In genomic region chr12:93380480-93381121, GRCh38 we compare ENCODE assay signal across 8 cellular contexts. TPM values are rescaled to one million over a fixed set of nuclear protein-coding genes. Genes with fewer than 3 reads are reported as not detected.
DNase-seq lines count a peak whose midpoint lies in the region; ATAC-seq, FAIRE-seq and TF ChIP-seq lines count a peak whose summit lies in the region.

No MANE protein-coding gene starts in this region.

- no peak for FAIRE-seq in endothelial cell of umbilical vein (lab: Jason Lieb, UNC)

- H3K9me3 Mint-ChIP-seq in progenitor cell of endocrine pancreas (ENCODE audit: low read depth) = no peaks in the 10 kb centered on the region

- DNase-seq in AG04449 (ENCODE audit: low read depth, low spot score) = no peak
- peak; percentile 21 for DNase-seq in RPMI8226
- peak; percentile 73 for DNase-seq in endothelial cell of umbilical vein (ENCODE audit: low read depth, low spot score)
- no peak for DNase-seq in progenitor cell of endocrine pancreas (ENCODE audit: low spot score, unreplicated experiment)
- no peak for DNase-seq in stimulated activated CD4-positive, alpha-beta T cell treated with anti-CD3 and anti-CD28 coated beads, Interleukin-4, amount 100 ng/mL, for 1 hour
- no peak for DNase-seq in COLO668 (lab: John Stamatoyannopoulos, UW; ENCODE audit: unreplicated experiment)

- H2AFZ ChIP-seq in endothelial cell of umbilical vein (ENCODE audit: low read depth, low read length) = no peak overlapping the region

- H3K4me1 ChIP-seq in endothelial cell of umbilical vein (ENCODE audit: control insufficient read depth, extremely low read depth, insufficient read depth, low read length) = peaks cover 31% of the 10 kb centered on the region

- no peaks in the 10 kb centered on the region for H3K9me3 ChIP-seq in endothelial cell of umbilical vein (replicated peaks; ENCODE audit: control insufficient read depth, insufficient read depth, low read length)

- ATAC-seq in GM18519 (IDR thresholded peaks at IDR 0.05; ENCODE audit: low FRiP score, unreplicated experiment) = no peak

- peak overlapping the region; percentile 91 for H3K4me2 ChIP-seq in endothelial cell of umbilical vein (ENCODE audit: insufficient read depth, low read length)

- H3K4me3 Mint-ChIP-seq in progenitor cell of endocrine pancreas (ENCODE audit: low read depth) = peak overlapping the region; percentile 100

- H3K36me3 Mint-ChIP-seq in progenitor cell of endocrine pancreas (ENCODE audit: insufficient read depth) = peaks cover 7% of the 10 kb centered on the region

- no peaks in the 10 kb centered on the region for H3K27me3 Mint-ChIP-seq in progenitor cell of endocrine pancreas

- H3K27me3 ChIP-seq in endothelial cell of umbilical vein (ENCODE audit: control insufficient read depth in 2 of 2, insufficient read depth in 2 of 2, low read length in 2 of 2) = no peaks in the 10 kb centered on the region

- H3K9ac ChIP-seq in endothelial cell of umbilical vein (replicated peaks; ENCODE audit: extremely low read depth, insufficient read depth, low read length) = peak overlapping the region; percentile 96

- H3K9me1 ChIP-seq in endothelial cell of umbilical vein (replicated peaks; ENCODE audit: control insufficient read depth, extremely low read depth, insufficient read depth, low read length) = no peaks in the 10 kb centered on the region

- intact Hi-C loops in endothelial cell of umbilical vein (cut with micrococcal nuclease) = loop anchor here (1.0 kb wide), 2 partner anchors 393 to 453 kb away; no protein-coding TSS in a partner anchor

- dilution Hi-C loops in endothelial cell of umbilical vein (cut with MboI; ENCODE audit: extremely low pct_ligation_motif_present, low sequenced_read_pairs) = loop anchor here (25.0 kb wide), 1 partner anchor 368 kb away; no protein-coding TSS in a partner anchor

- CTCF ChIA-PET in AG04449 (lab: Yijun Ruan, JAX) = interaction anchor here (0.6 to 4.1 kb wide), 23 partner anchors 13 to 553 kb away, joined by 3 to 32 read pairs (median 3); no protein-coding TSS in a partner anchor
- CTCF ChIA-PET in endothelial cell of umbilical vein (lab: Charles Lee) = interaction anchor here (0.7 to 6.8 kb wide), 21 partner anchors 16 to 721 kb away, joined by 3 to 87 read pairs (median 3); partner anchors contain the start of gene UBE2N

- peak overlapping the region; percentile 59 for H3K27ac Mint-ChIP-seq in progenitor cell of endocrine pancreas

- H3K27ac ChIP-seq in endothelial cell of umbilical vein (ENCODE audit: insufficient read depth, low read depth, low read length) = peak overlapping the region; percentile 79

- POLR2A ChIA-PET in AG04449 (lab: Yijun Ruan, JAX) (no interaction called here), endothelial cell of umbilical vein (lab: Charles Lee) (interaction anchor here (0.5 kb wide), 1 partner anchor 180 kb away, joined by 3 read pairs; no protein-coding TSS in a partner anchor)

- H3K36me3 ChIP-seq in endothelial cell of umbilical vein (ENCODE audit: control insufficient read depth in 2 of 2, extremely low read depth in 1 of 2, insufficient read depth in 2 of 2, low read length in 2 of 2) = peaks cover 7 to 9% of the 10 kb centered on the region in 2 experiments

- H3K79me2 ChIP-seq in endothelial cell of umbilical vein (ENCODE audit: control insufficient read depth, insufficient read depth, low read length) = peaks cover 75% of the 10 kb centered on the region

- peaks cover 47% of the 10 kb centered on the region for H3K4me1 Mint-ChIP-seq in progenitor cell of endocrine pancreas (ENCODE audit: low read depth)

- TF ChIP-seq CTCF in AG04449 (IDR thresholded peaks at IDR 0.05; ENCODE audit: insufficient read depth, low read length, missing control alignments) (no peak), GM12875 (IDR thresholded peaks at IDR 0.05; ENCODE audit: borderline replicate concordance, insufficient read depth, low read depth, low read length) (no peak), endothelial cell of umbilical vein (IDR thresholded peaks at IDR 0.05; ENCODE audit: extremely low read depth in 1 of 2, insufficient read depth in 1 of 2, low read depth in 1 of 2, low read length in 2 of 2) (no peak), progenitor cell of endocrine pancreas (IDR thresholded peaks at IDR 0.05; ENCODE audit: unreplicated experiment) (peak; percentile 58)

- BruUV-seq in endothelial cell of umbilical vein (replicated peaks; lab: Mats Ljungman, UMichigan) = no TSS peak

- TF ChIP-seq POLR2A in endothelial cell of umbilical vein (IDR thresholded peaks at IDR 0.05; ENCODE audit: low read depth, low read length) = peak; percentile 53

- H3K4me3 ChIP-seq in AG04449 (ENCODE audit: low read depth, low read length) (peak overlapping the region; percentile 79), GM12875 (ENCODE audit: low read depth, low read length) (peak overlapping the region; percentile 96), endothelial cell of umbilical vein (replicated peaks in 1 of 3; ENCODE audit: insufficient read depth in 1 of 3, low read depth in 1 of 3, low read length in 3 of 3) (peak overlapping the region; percentile 71 to 99 (median 95))

- H4K20me1 ChIP-seq in endothelial cell of umbilical vein (replicated peaks; ENCODE audit: control insufficient read depth, extremely low read depth, insufficient read depth, low read length) = peaks cover 13% of the 10 kb centered on the region

TF ChIP-seq in endothelial cell of umbilical vein, 7 proteins besides CTCF, POLR2A, EP300 and RAD21:
- TF ChIP-seq EZH2 (IDR thresholded peaks at IDR 0.05; ENCODE audit: borderline replicate concordance, low read depth, low read length, severe bottlenecking) = no peak
- TF ChIP-seq GATA2 (IDR thresholded peaks at IDR 0.05; ENCODE audit: insufficient read depth, insufficient read length, low read depth, low read length) = peak; percentile 34
- peak; percentile 78 for TF ChIP-seq FOS (IDR thresholded peaks at IDR 0.05; ENCODE audit: borderline replicate concordance, insufficient read depth, low read length)
- TF ChIP-seq MAX (IDR thresholded peaks at IDR 0.05; ENCODE audit: insufficient read depth, insufficient read length) = no peak
- TF ChIP-seq MYC (IDR thresholded peaks at IDR 0.05; ENCODE audit: low read depth, low read length) = no peak
- peak; percentile 73 for TF ChIP-seq JUN (IDR thresholded peaks at IDR 0.05; ENCODE audit: borderline replicate concordance, insufficient read depth, insufficient read length, low read depth)
- no peak for TF ChIP-seq POLR2AphosphoS5 (IDR thresholded peaks at IDR 0.05; ENCODE audit: insufficient read depth, low read depth, low read length)

RNA-seq across cellular contexts. Expression of gene NUDT4, which starts 2.9 kb away (rescaled TPM):
- 161 and 166 TPM in 2 replicates for total RNA-seq in endothelial cell of umbilical vein
- 66.2 and 76.0 TPM in 2 replicates for polyA plus RNA-seq in endothelial cell of umbilical vein
- polyA plus RNA-seq in endothelial cell of umbilical vein (2011; cell fraction: cytosol; rRNA removed) = 82.8 and 85.2 TPM in 2 replicates
- polyA plus RNA-seq in endothelial cell of umbilical vein (2011; cell fraction: nucleus; rRNA removed) = 50.9 and 85.5 TPM in 2 replicates
- polyA plus RNA-seq in endothelial cell of umbilical vein (2012) = 143 and 158 TPM in 2 replicates
- polyA minus RNA-seq in endothelial cell of umbilical vein = 77.6 and 95.0 TPM in 2 replicates
- polyA minus RNA-seq in endothelial cell of umbilical vein (2011; cell fraction: cytosol; rRNA and poly(A)+ RNA removed) = 19.4 TPM
- polyA minus RNA-seq in endothelial cell of umbilical vein (2011; cell fraction: nucleus; rRNA and poly(A)+ RNA removed) = 96.4 and 139 TPM in 2 replicates
- 66.3 and 68.8 TPM in 2 replicates for total RNA-seq in progenitor cell of endocrine pancreas

Comparison
In these comparisons a context has a peak if more than half of its experiments do, and no peak if none do; other contexts are left out.
1. DNase-seq: peak in RPMI8226 (single experiment) and endothelial cell of umbilical vein (single experiment); none in AG04449 (single experiment), progenitor cell of endocrine pancreas (single experiment), stimulated activated CD4-positive, alpha-beta T cell treated with anti-CD3 and anti-CD28 coated beads, Interleukin-4, amount 100 ng/mL, for 1 hour (single experiment) and COLO668 (single experiment).
2. Peak in every context shown above with its lines, with median percentiles within 50 percentile points of each other: H3K4me3 ChIP-seq.